ENCODE assay signal across 1 cellular context in the genomic region with DNA sequence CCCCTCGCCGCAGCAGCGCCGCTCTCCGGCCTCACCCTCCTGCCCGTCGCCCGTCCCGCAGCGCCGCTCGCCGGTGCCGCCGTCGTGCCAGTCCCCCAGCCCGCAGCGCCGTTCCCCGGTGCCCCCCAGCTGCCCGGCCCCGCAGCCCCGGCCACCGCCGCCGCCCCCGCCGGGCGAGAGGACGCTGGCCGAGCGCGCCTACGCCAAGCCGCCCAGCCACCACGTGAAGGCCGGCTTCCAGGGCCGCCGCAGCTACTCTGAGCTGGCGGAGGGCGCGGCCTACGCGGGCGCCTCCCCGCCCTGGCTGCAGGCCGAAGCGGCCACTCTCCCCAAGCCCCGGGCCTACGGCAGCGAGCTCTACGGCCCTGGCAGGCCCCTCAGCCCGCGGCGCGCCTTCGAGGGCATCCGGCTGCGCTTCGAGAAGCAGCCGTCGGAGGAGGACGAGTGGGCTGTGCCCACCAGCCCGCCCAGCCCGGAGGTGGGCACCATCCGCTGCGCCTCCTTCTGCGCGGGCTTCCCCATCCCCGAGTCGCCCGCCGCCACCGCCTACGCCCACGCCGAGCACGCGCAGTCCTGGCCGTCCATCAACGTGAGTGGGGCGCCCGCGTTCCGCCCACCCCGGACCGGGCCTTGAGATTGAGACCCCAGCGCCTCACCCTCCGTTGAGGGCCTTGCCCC.
TF ChIP-seq lines count a peak whose summit lies in the region.

No MANE protein-coding gene starts in this region.

TF ChIP-seq in IMR-90, 13 proteins besides CTCF, POLR2A, EP300 and RAD21:
- TF ChIP-seq CHD1 (IDR thresholded peaks at IDR 0.05; ENCODE audit: low read depth, low read length) (no peak), ELK1 (IDR thresholded peaks at IDR 0.05; ENCODE audit: borderline replicate concordance, low read depth, low read length) (no peak), FOS (IDR thresholded peaks at IDR 0.05; ENCODE audit: low read depth, low read length) (no peak), MAZ (IDR thresholded peaks at IDR 0.05; ENCODE audit: borderline replicate concordance, low read depth, low read length) (no peak), CEBPB (IDR thresholded peaks at IDR 0.05; ENCODE audit: low read depth, low read length) (no peak), SMC3 (IDR thresholded peaks at IDR 0.05; ENCODE audit: low read depth, low read length) (no peak), MXI1 (IDR thresholded peaks at IDR 0.05; ENCODE audit: borderline replicate concordance, low read depth, low read length) (no peak), RFX5 (IDR thresholded peaks at IDR 0.05; ENCODE audit: low read depth, low read length) (no peak), RCOR1 (IDR thresholded peaks at IDR 0.05; ENCODE audit: insufficient replicate concordance, low read length) (no peak), NFE2L2 (IDR thresholded peaks at IDR 0.05; ENCODE audit: low read depth, low read length) (no peak), BHLHE40 (IDR thresholded peaks at IDR 0.05; ENCODE audit: low read depth, low read length) (no peak), MAFK (IDR thresholded peaks at IDR 0.05; ENCODE audit: low read depth, low read length) (no peak)
- TF ChIP-seq, protein P1, sequence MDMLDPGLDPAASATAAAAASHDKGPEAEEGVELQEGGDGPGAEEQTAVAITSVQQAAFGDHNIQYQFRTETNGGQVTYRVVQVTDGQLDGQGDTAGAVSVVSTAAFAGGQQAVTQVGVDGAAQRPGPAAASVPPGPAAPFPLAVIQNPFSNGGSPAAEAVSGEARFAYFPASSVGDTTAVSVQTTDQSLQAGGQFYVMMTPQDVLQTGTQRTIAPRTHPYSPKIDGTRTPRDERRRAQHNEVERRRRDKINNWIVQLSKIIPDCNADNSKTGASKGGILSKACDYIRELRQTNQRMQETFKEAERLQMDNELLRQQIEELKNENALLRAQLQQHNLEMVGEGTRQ (IDR thresholded peaks at IDR 0.05; ENCODE audit: low read depth, low read length): no peak
